Comparison of ENCODE assay signal across 15 cellular contexts in genomic region chr16:57224651-57225335, GRCh38. TPM values are rescaled to one million over a fixed set of nuclear protein-coding genes. Genes with fewer than 3 reads are reported as not detected.
A peak's percentile ranks its signal among the peaks of the same experiment; 100 is the strongest.
DNase-seq lines count a peak whose midpoint lies in the region; ATAC-seq and TF ChIP-seq lines count a peak whose summit lies in the region.
"Had no signal": no experiment of that assay in that cellular context is flagged by ENCODE, and none has a peak within 500 bp of the region (broad histone marks: within the 10 kb centered on the region; RNA-seq: fewer than 3 reads in every experiment).

No MANE protein-coding gene starts in this region.

- intact Hi-C loops in left cardiac atrium (cut with DNase I), result no loop called here
- intact Hi-C loops in left lung (cut with DNase I), result no loop called here

- H3K36me3 ChIP-seq in cardiac muscle cell (peaks cover 51% of the 10 kb centered on the region), left lung (peaks cover 0 to 94% of the 10 kb centered on the region in 2 donors), BE2C (peaks cover 86% of the 10 kb centered on the region)

- H3K4me1 ChIP-seq in cardiac muscle cell (ENCODE audit: low read depth), result no peaks in the 10 kb centered on the region
- no peaks in the 10 kb centered on the region for H3K4me1 ChIP-seq in left lung
- peaks cover 14% of the 10 kb centered on the region for H3K4me1 ChIP-seq in BE2C
- H3K4me1 ChIP-seq: BLaER1 treated with 17β-estradiol and CSF1 and Interleukin-3, amounts not matched to agents 10 nM and 100 nM; HAP-1 had no signal

- H3K4me3 ChIP-seq in cardiac muscle cell, result no peak overlapping the region
- H3K4me3 ChIP-seq in left lung, result no peak overlapping the region
- no peak overlapping the region for H3K4me3 ChIP-seq in BE2C (ENCODE audit: low read depth, low read length)
- H3K4me3 ChIP-seq: BLaER1 treated with 17β-estradiol and CSF1 and Interleukin-3, amounts not matched to agents 10 nM and 100 nM; GM23248; HAP-1 had no signal

- H3K9me3 ChIP-seq in cardiac muscle cell (ENCODE audit: low read depth) (no peaks in the 10 kb centered on the region), left lung (no peaks in the 10 kb centered on the region), BE2C (no peaks in the 10 kb centered on the region)
- H3K9me3 ChIP-seq: HAP-1 had no signal

- H3K27ac ChIP-seq in cardiac muscle cell, result peak overlapping the region; percentile 59
- H3K27ac ChIP-seq in left lung, result no peak overlapping the region
- H3K27ac ChIP-seq: 22Rv1; BLaER1 treated with 17β-estradiol and CSF1 and Interleukin-3, amounts not matched to agents 10 nM and 100 nM; GM23248 had no signal

- no peak for TF ChIP-seq CTCF in cardiac muscle cell (IDR thresholded peaks at IDR 0.05; ENCODE audit: low read depth, low read length)
- TF ChIP-seq CTCF in left lung (IDR thresholded peaks at IDR 0.05), result no peak
- no peak for TF ChIP-seq CTCF in BE2C (IDR thresholded peaks at IDR 0.05; ENCODE audit: low read depth, low read length)

- H3K27me3 ChIP-seq in cardiac muscle cell, result no peaks in the 10 kb centered on the region
- no peaks in the 10 kb centered on the region for H3K27me3 ChIP-seq in left lung
- H3K27me3 ChIP-seq in BE2C, result no peaks in the 10 kb centered on the region
- H3K27me3 ChIP-seq: BLaER1 treated with 17β-estradiol and CSF1 and Interleukin-3, amounts not matched to agents 10 nM and 100 nM had no signal

- no peak for ATAC-seq in left cardiac atrium
- ATAC-seq in left lung, result peak; percentile 31
- ATAC-seq: CD8-positive, alpha-beta T cell had no signal

- peak in 1 of 2 donors; percentile 5 for DNase-seq in cardiac muscle cell (ENCODE audit: low read depth in 1 of 2, low spot score in 1 of 2)
- no peak for DNase-seq in left cardiac atrium
- no peak for DNase-seq in left lung
- peak; percentile 19 for DNase-seq in renal cortical epithelial cell (ENCODE audit: low read depth)
- no peak for DNase-seq in DMS153 (lab: John Stamatoyannopoulos, UW)
- DNase-seq in BE2C, result no peak
- DNase-seq in A172 (ENCODE audit: low spot score), result no peak
- no peak for DNase-seq in GM03348 (ENCODE audit: low spot score)
- DNase-seq: CD8-positive, alpha-beta T cell; DMS 273 treated with DMSO at 0.1 percent for 48 hours; GDM1; GM23248 had no signal

RNA-seq across cellular contexts. Expression of gene ARL2BP, which starts 20.3 kb away (rescaled TPM):
- total RNA-seq in cardiac muscle cell (72.7 and 107 TPM in 2 replicates), left cardiac atrium (10 to 100 TPM; 52.3 to 60.3 TPM), left lung (10 to 100 TPM; 51.4 to 69.3 TPM), renal cortical epithelial cell (71.2 and 105 TPM in 2 replicates)
- 128 and 144 TPM in 2 replicates for polyA plus RNA-seq in cardiac muscle cell
- 44.5 TPM for polyA plus RNA-seq in BE2C (2012; ENCODE audit: insufficient read depth, insufficient read length, low read depth)
- total RNA-seq in A172 (2014; rRNA removed; shearing (Covaris generic)), result 165 and 172 TPM in 2 replicates

RNA-seq across cellular contexts. Expression of gene RSPRY1, which starts 38.7 kb away (rescaled TPM):
- total RNA-seq in cardiac muscle cell (24.4 and 30.3 TPM in 2 replicates), left cardiac atrium (10 to 100 TPM; 13.4 to 16.5 TPM), left lung (10 to 100 TPM; 32.5 to 36.6 TPM), renal cortical epithelial cell (73.8 and 91.1 TPM in 2 replicates)
- 33.2 and 44.7 TPM in 2 replicates for polyA plus RNA-seq in cardiac muscle cell
- 71.1 TPM for polyA plus RNA-seq in BE2C (2012; ENCODE audit: insufficient read depth, insufficient read length, low read depth)
- total RNA-seq in A172 (2014; rRNA removed; shearing (Covaris generic)), result 25.8 and 28.7 TPM in 2 replicates

RNA-seq across cellular contexts. Expression of gene PSME3IP1, which starts 39.0 kb away (rescaled TPM):
- 70.4 and 73.6 TPM in 2 replicates for total RNA-seq in cardiac muscle cell
- 86.8 and 108 TPM in 2 replicates for polyA plus RNA-seq in cardiac muscle cell
- total RNA-seq in left cardiac atrium, result 10 to 100 TPM; 52.2 to 60.3 TPM
- total RNA-seq in left lung, result 10 to 100 TPM; 53.1 to 71.8 TPM
- total RNA-seq in renal cortical epithelial cell, result 92.2 and 93.6 TPM in 2 replicates
- polyA plus RNA-seq in BE2C (2012; ENCODE audit: insufficient read depth, insufficient read length, low read depth), result 141 TPM
- total RNA-seq in A172 (2014; rRNA removed; shearing (Covaris generic)), result 170 and 232 TPM in 2 replicates

RNA-seq across cellular contexts. Expression of gene PLLP, which starts 59.7 kb away (rescaled TPM):
- total RNA-seq in cardiac muscle cell (11.4 and 14.2 TPM in 2 replicates), left cardiac atrium (1 to 10 TPM; 5.0 to 8.2 TPM), left lung (10 to 100 TPM; 50.6 to 70.6 TPM), renal cortical epithelial cell (20.6 and 66.5 TPM in 2 replicates)
- 5.1 and 6.4 TPM in 2 replicates for polyA plus RNA-seq in cardiac muscle cell
- polyA plus RNA-seq in BE2C (2012; ENCODE audit: insufficient read depth, insufficient read length, low read depth), result 11.6 TPM
- total RNA-seq in A172 (2014; rRNA removed; shearing (Covaris generic)), result 0.55 TPM in 1 of 2 replicates, not detected in the other
- total RNA-seq: GM23248 had no signal
